ENCODE assay signal across 8 cellular contexts in the genomic region with DNA sequence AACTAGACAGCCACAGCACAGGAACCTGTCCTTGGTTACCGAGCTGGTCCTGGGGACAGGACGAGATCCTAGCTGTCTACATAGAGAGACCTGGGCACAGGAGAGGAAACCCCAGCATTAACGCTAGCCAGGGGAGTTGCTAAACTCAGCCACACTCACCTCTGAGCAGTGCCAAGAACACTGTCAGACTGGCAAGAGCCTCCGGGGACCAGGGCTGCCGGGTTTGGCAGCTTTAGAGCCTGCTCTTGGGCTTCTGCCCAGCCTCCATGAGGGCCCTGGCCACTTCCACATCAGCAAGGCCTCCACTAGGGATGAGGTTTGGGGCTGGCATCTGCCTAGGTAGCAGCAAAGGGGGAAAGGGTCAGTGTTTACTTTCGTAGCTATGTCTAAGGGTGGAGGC. TPM values are rescaled to one million over a fixed set of nuclear protein-coding genes. Genes with fewer than 3 reads are reported as not detected.
DNase-seq lines count a peak whose midpoint lies in the region; ATAC-seq and TF ChIP-seq lines count a peak whose summit lies in the region.

No MANE protein-coding gene starts in this region.

- peak overlapping the region; percentile 94 to 98 for H3K4me3 Mint-ChIP-seq in activated T-cell treated with anti-CD3 and anti-CD28 coated beads, Interleukin-2, amount 50 U/mL, for 72 hours

- peaks cover 15% of the 10 kb centered on the region for H3K36me3 ChIP-seq in skeletal muscle satellite cell (ENCODE audit: insufficient read depth, low read length)

- no peaks in the 10 kb centered on the region for H3K9me3 ChIP-seq in skeletal muscle satellite cell (replicated peaks; ENCODE audit: low read length)

- DNase-seq in HFF-Myc (ENCODE audit: extremely low read depth, low read depth) = no peak
- no peak for DNase-seq in activated T-cell treated with anti-CD3 and anti-CD28 coated beads, Interleukin-2, amount 50 U/mL, for 72 hours
- peak; percentile 82 for DNase-seq in Right ventricle myocardium superior
- no peak for DNase-seq in SK-N-DZ (ENCODE audit: low spot score)

- H3K4me1 Mint-ChIP-seq in activated T-cell treated with anti-CD3 and anti-CD28 coated beads, Interleukin-2, amount 50 U/mL, for 72 hours (ENCODE audit: low read depth) = peaks cover 84% of the 10 kb centered on the region

- no peaks in the 10 kb centered on the region for H3K9me3 Mint-ChIP-seq in activated T-cell treated with anti-CD3 and anti-CD28 coated beads, Interleukin-2, amount 50 U/mL, for 72 hours

- H3K4me2 ChIP-seq in skeletal muscle satellite cell (ENCODE audit: low read length) = peak overlapping the region; percentile 87

- H3K27me3 Mint-ChIP-seq in activated T-cell treated with anti-CD3 and anti-CD28 coated beads, Interleukin-2, amount 50 U/mL, for 72 hours (ENCODE audit: low read depth) = no peaks in the 10 kb centered on the region

- H3K27me3 ChIP-seq in skeletal muscle satellite cell (ENCODE audit: control insufficient read depth, insufficient read depth, low read length) = no peaks in the 10 kb centered on the region

- H3K4me3 ChIP-seq in HFF-Myc (replicated peaks; ENCODE audit: low read depth, low read length) (peak overlapping the region; percentile 44), skeletal muscle satellite cell (ENCODE audit: low read length) (peak overlapping the region; percentile 68)

- no peak for ATAC-seq in activated T-cell treated with anti-CD3 and anti-CD28 coated beads, Interleukin-2, amount 50 U/mL, for 72 hours (replicated peaks in 1 of 2)
- ATAC-seq in Right ventricle myocardium superior (ENCODE audit: poor library complexity) = peak; percentile 58
- no peak for ATAC-seq in HG03354 (IDR thresholded peaks at IDR 0.05; ENCODE audit: poor library complexity, severe bottlenecking, unreplicated experiment)
- no peak for ATAC-seq in HG03442 (IDR thresholded peaks at IDR 0.05; ENCODE audit: unreplicated experiment)
- no peak for ATAC-seq in HG02970 (IDR thresholded peaks at IDR 0.05; ENCODE audit: low FRiP score, unreplicated experiment)

- intact Hi-C loops in Right ventricle myocardium superior (cut with DNase I) = loop anchor here (5.0 kb wide), 1 partner anchor 112 kb away; a partner anchor contains a TSS

- peaks cover 3 to 7% of the 10 kb centered on the region in 2 donors for H3K36me3 Mint-ChIP-seq in activated T-cell treated with anti-CD3 and anti-CD28 coated beads, Interleukin-2, amount 50 U/mL, for 72 hours (ENCODE audit: insufficient read depth in 2 of 2)

- H3K27ac Mint-ChIP-seq in activated T-cell treated with anti-CD3 and anti-CD28 coated beads, Interleukin-2, amount 50 U/mL, for 72 hours = peak overlapping the region; percentile 96

- peaks cover 79% of the 10 kb centered on the region for H3K4me1 ChIP-seq in skeletal muscle satellite cell (ENCODE audit: control insufficient read depth, insufficient read depth, low read length)

- peak overlapping the region; percentile 88 for H3K9ac ChIP-seq in skeletal muscle satellite cell (ENCODE audit: low read depth, low read length)

- no peak for TF ChIP-seq CTCF in HFF-Myc (IDR thresholded peaks at IDR 0.05; ENCODE audit: low read depth, low read length, missing control alignments)

RNA-seq across cellular contexts. Expression of a gene that starts 6.7 kb away (rescaled TPM):
- 10 to 100 TPM; 64.5 to 75.1 TPM for total RNA-seq in activated T-cell treated with anti-CD3 and anti-CD28 coated beads, Interleukin-2, amount 50 U/mL, for 72 hours
- 117 TPM for total RNA-seq in Right ventricle myocardium superior
- 66.9 and 100 TPM in 2 replicates for total RNA-seq in skeletal muscle satellite cell (2012; rRNA removed)
- polyA plus RNA-seq in SK-N-DZ (2014; cell fraction: cytosol; rRNA removed) = 1.6 and 2.0 TPM in 2 replicates
- polyA plus RNA-seq in SK-N-DZ (2014; cell fraction: nucleus; rRNA removed) = 1.4 TPM in 2 replicates

RNA-seq across cellular contexts. Expression of a gene that starts 15.3 kb away (rescaled TPM):
- 10 to 100 TPM; 14.7 to 17.7 TPM for total RNA-seq in activated T-cell treated with anti-CD3 and anti-CD28 coated beads, Interleukin-2, amount 50 U/mL, for 72 hours
- 72.9 TPM for total RNA-seq in Right ventricle myocardium superior
- total RNA-seq in skeletal muscle satellite cell (2012; rRNA removed) = 20.3 and 22.6 TPM in 2 replicates
- 72.8 and 76.1 TPM in 2 replicates for polyA plus RNA-seq in SK-N-DZ (2014; cell fraction: cytosol; rRNA removed)
- polyA plus RNA-seq in SK-N-DZ (2014; cell fraction: nucleus; rRNA removed) = 54.6 and 55.3 TPM in 2 replicates

RNA-seq across cellular contexts. Expression of a gene that starts 15.7 kb away (rescaled TPM):
- total RNA-seq in activated T-cell treated with anti-CD3 and anti-CD28 coated beads, Interleukin-2, amount 50 U/mL, for 72 hours = 10 to 100 TPM; 51.7 to 63.0 TPM
- total RNA-seq in Right ventricle myocardium superior = 48.4 TPM
- 111 and 113 TPM in 2 replicates for total RNA-seq in skeletal muscle satellite cell (2012; rRNA removed)
- 128 and 170 TPM in 2 replicates for polyA plus RNA-seq in SK-N-DZ (2014; cell fraction: cytosol; rRNA removed)
- polyA plus RNA-seq in SK-N-DZ (2014; cell fraction: nucleus; rRNA removed) = 197 and 224 TPM in 2 replicates

RNA-seq across cellular contexts. Expression of a gene that starts 24.8 kb away (rescaled TPM):
- total RNA-seq in activated T-cell treated with anti-CD3 and anti-CD28 coated beads, Interleukin-2, amount 50 U/mL, for 72 hours = 1 to 10 TPM in 1 of 2 donors, under 1 TPM in 1; 0.76 to 1.4 TPM
- total RNA-seq in Right ventricle myocardium superior = 1.8 TPM
- under 0.01 and 0.44 TPM in 2 replicates for total RNA-seq in skeletal muscle satellite cell (2012; rRNA removed)
- 0.91 and 1.2 TPM in 2 replicates for polyA plus RNA-seq in SK-N-DZ (2014; cell fraction: cytosol; rRNA removed)
- polyA plus RNA-seq in SK-N-DZ (2014; cell fraction: nucleus; rRNA removed) = 1.3 TPM in 1 of 2 replicates, not detected in the other
